10 cellular contexts compared by ENCODE assay signal in the genomic region with DNA sequence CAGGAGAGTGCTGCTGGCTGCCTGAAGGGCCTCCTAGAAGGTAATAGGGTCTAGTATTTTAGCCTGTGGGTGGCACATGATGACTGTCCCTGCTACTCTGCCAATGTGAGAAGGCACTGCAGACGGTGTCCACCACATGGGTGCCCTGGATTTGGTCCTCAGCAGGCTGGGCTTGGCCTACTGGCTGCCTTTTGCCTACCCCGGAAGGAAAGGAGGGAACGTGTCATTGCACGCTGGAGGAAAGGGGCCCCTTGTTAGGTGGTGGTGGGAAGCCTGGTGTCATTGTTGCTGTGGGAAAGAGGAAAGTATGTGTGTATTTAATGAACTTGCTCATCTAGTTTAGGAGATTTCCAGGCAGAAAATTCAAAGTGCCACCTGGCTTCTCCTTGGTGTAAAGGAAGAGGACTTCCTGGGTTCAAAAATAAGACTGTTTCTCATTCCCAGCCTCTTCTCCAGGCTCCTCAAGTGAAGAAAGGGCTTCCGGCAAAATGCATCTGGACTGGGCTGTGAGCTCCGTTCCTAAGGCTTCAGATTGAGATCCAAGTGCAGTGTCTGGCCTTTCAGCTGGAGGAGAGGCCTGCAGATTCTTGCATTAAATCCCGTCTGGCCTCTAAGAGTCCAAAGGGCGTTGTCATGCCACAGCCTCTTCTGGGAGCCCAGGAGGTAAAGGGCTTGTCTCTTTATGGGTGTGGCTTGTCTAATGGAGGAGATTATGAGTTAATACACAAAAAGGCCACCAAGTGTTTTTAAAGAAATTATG. TPM values are rescaled to one million over a fixed set of nuclear protein-coding genes. Genes with fewer than 3 reads are reported as not detected.
A peak's percentile ranks its signal among the peaks of the same experiment; 100 is the strongest.
DNase-seq lines count a peak whose midpoint lies in the region; ATAC-seq, FAIRE-seq and TF ChIP-seq lines count a peak whose summit lies in the region.
"Had no signal": no experiment of that assay in that cellular context is flagged by ENCODE, and none has a peak within 500 bp of the region (broad histone marks: within the 10 kb centered on the region; RNA-seq: fewer than 3 reads in every experiment).

No MANE protein-coding gene starts in this region.

- H3K27ac ChIP-seq in naive thymus-derived CD4-positive, alpha-beta T cell (ENCODE audit: low read depth, low read length), result no peak overlapping the region
- H3K27ac ChIP-seq: prostate gland had no signal

- H3K9me3 ChIP-seq in naive thymus-derived CD4-positive, alpha-beta T cell (ENCODE audit: control insufficient read depth in 2 of 3, low read length in 3 of 3), result no peaks in the 10 kb centered on the region
- H3K9me3 ChIP-seq: prostate gland had no signal

- no peaks in the 10 kb centered on the region for H3K27me3 ChIP-seq in bronchial epithelial cell (ENCODE audit: control insufficient read depth, insufficient read depth, low read length)
- no peaks in the 10 kb centered on the region for H3K27me3 ChIP-seq in naive thymus-derived CD4-positive, alpha-beta T cell (ENCODE audit: control insufficient read depth in 2 of 2, insufficient read depth in 2 of 2, low read length in 2 of 2)

- FAIRE-seq in bronchial epithelial cell (lab: Jason Lieb, UNC), result no peak

- no peak overlapping the region for H3K4me3 ChIP-seq in bronchial epithelial cell (ENCODE audit: low read depth, low read length)
- H3K4me3 ChIP-seq in naive thymus-derived CD4-positive, alpha-beta T cell (ENCODE audit: low read length), result no peak overlapping the region
- H3K4me3 ChIP-seq: prostate gland had no signal

- peaks cover 0 to 2% (median 0%) of the 10 kb centered on the region in 11 donors for H3K9me3 Mint-ChIP-seq in naive thymus-derived CD4-positive, alpha-beta T cell

- intact Hi-C loops in naive thymus-derived CD4-positive, alpha-beta T cell (cut with micrococcal nuclease), result no loop called here
- intact Hi-C loops in posterior vena cava (cut with DNase I), result loop anchor here in 1 of 2 donors (5.0 kb wide), 1 partner anchor 778 kb away; no protein-coding TSS in a partner anchor

- ATAC-seq in naive thymus-derived CD4-positive, alpha-beta T cell, result no peak
- ATAC-seq in GM19351 (IDR thresholded peaks at IDR 0.05; ENCODE audit: unreplicated experiment), result no peak

- H3K4me3 Mint-ChIP-seq in naive thymus-derived CD4-positive, alpha-beta T cell, result peak overlapping the region in 8 of 10 donors; percentile 26 to 50 (median 36)

- DNase-seq in NCI-H146 (lab: John Stamatoyannopoulos, UW) (peak; percentile 19), NCI-H146 treated with DMSO at 0.1 percent for 48 hours (lab: John Stamatoyannopoulos, UW; ENCODE audit: unreplicated experiment) (no peak), Kasumi-1 (lab: John Stamatoyannopoulos, UW) (peak; percentile 71 to 73), bronchial epithelial cell (ENCODE audit: low read depth) (peak; percentile 12), posterior vena cava (ENCODE audit: low spot score) (no peak), nucleus accumbens (lab: John Stamatoyannopoulos, UW) (no peak)
- DNase-seq in naive thymus-derived CD4-positive, alpha-beta T cell, result no peak
- DNase-seq: SHP77 had no signal

- peaks cover 44 to 91% (median 76%) of the 10 kb centered on the region in 7 donors for H3K4me1 Mint-ChIP-seq in naive thymus-derived CD4-positive, alpha-beta T cell

- peaks cover 0 to 28% (median 19%) of the 10 kb centered on the region in 5 donors for H3K36me3 Mint-ChIP-seq in naive thymus-derived CD4-positive, alpha-beta T cell

- POLR2A ChIA-PET in naive thymus-derived CD4-positive, alpha-beta T cell (lab: Charles Lee), result interaction anchor here (1.7 kb wide), 1 partner anchor 19 kb away, joined by 4 read pairs; no protein-coding TSS in a partner anchor

- CTCF ChIA-PET in naive thymus-derived CD4-positive, alpha-beta T cell (lab: Charles Lee), result no interaction called here

- peak overlapping the region; percentile 22 to 87 (median 70) for H3K27ac Mint-ChIP-seq in naive thymus-derived CD4-positive, alpha-beta T cell

- peaks cover 10 to 26% of the 10 kb centered on the region in 2 donors for H3K4me1 ChIP-seq in naive thymus-derived CD4-positive, alpha-beta T cell (ENCODE audit: control insufficient read depth in 2 of 2, insufficient read depth in 2 of 2, low read length in 2 of 2)
- H3K4me1 ChIP-seq: prostate gland had no signal

- TF ChIP-seq CTCF in bronchial epithelial cell (IDR thresholded peaks at IDR 0.05; ENCODE audit: insufficient read depth, low read length, severe bottlenecking), result no peak

- H3K27me3 Mint-ChIP-seq in naive thymus-derived CD4-positive, alpha-beta T cell, result no peaks in the 10 kb centered on the region

- peaks cover 2% of the 10 kb centered on the region for H3K36me3 ChIP-seq in bronchial epithelial cell (ENCODE audit: control insufficient read depth, insufficient read depth, low read length)
- H3K36me3 ChIP-seq in naive thymus-derived CD4-positive, alpha-beta T cell (ENCODE audit: control insufficient read depth in 2 of 3, insufficient read depth in 3 of 3, low read length in 3 of 3), result no peaks in the 10 kb centered on the region
- H3K36me3 ChIP-seq: prostate gland had no signal

RNA-seq across cellular contexts. Expression of a gene that starts 55.1 kb away (rescaled TPM):
- total RNA-seq in bronchial epithelial cell (14.0 and 17.5 TPM in 2 replicates), posterior vena cava (10 to 100 TPM; 30.1 to 44.1 TPM)
- total RNA-seq in naive thymus-derived CD4-positive, alpha-beta T cell, result 10 to 100 TPM; 53.7 to 89.8 (median 69.5) TPM
- 10 to 100 TPM; 10.9 to 14.7 TPM for polyA plus RNA-seq in naive thymus-derived CD4-positive, alpha-beta T cell

Comparison
In these comparisons a context has a peak if more than half of its experiments do, and no peak if none do; other contexts are left out.
1. DNase-seq: peak in NCI-H146 (single experiment), Kasumi-1 (2 of 2) and bronchial epithelial cell (single experiment); none in NCI-H146 treated with DMSO at 0.1 percent for 48 hours (single experiment), naive thymus-derived CD4-positive, alpha-beta T cell (0 of 9), posterior vena cava (single experiment) and nucleus accumbens (0 of 56).